In the genomic region with DNA sequence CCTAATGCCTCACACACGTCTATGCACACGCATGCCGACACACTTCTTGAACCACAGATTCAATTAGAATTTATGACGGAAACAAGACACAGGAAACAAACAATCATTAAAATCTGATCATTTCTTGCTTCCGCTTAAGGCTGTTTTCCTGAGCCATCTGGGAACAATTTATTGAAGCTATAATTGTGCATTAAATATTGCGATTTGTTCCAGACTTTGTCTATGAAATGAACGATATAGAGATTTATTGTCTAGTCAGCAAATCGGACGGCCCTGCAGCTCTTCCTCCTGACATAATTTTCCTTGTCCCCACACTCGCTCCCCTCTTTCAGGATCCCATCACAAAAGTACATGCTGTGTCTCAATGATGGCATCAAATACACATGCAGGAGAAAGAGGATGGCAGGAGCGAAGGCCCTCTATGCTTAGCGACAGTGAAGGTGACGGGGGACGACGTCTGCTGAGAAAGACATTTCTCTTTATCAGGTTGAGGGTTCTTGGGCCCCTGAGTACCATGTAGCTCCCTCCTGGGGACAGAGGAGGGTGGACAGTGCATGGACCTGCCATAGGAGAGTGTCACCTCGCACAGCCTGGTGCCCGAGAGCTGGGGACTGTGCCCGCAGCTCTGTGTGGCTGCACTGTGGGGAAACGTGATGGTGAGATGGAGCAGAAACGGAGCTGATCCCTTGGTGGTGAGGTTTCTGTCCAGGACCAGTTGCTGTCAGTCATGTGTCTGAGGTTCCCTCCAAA, we compare ENCODE assay signal across 29 cellular contexts.
"Had no signal": no experiment of that assay in that cellular context is flagged by ENCODE, and none has a peak within 500 bp of the region (broad histone marks: within the 10 kb centered on the region; RNA-seq: fewer than 3 reads in every experiment).

No MANE protein-coding gene starts in this region.

- FAIRE-seq: astrocyte, bronchial epithelial cell had no signal

- H3K9me3 ChIP-seq: esophagus muscularis mucosa, gastrocnemius medialis, heart left ventricle had no signal

- DNase-seq: activated B cell treated with CpG ODN at 0.5 μM for 24 hours; activated CD4-positive, alpha-beta T cell treated with anti-CD3 and anti-CD28 coated beads for 48 hours; activated CD4-positive, alpha-beta T cell treated with anti-CD3 and anti-CD28 coated beads, Interleukin-2, amount 50 U/mL, for 1 hour; activated CD4-positive, alpha-beta T cell treated with anti-CD3 and anti-CD28 coated beads, Interleukin-2, amount 50 U/mL, for 48 hours; activated CD8-positive, alpha-beta memory T cell treated with anti-CD3 and anti-CD28 coated beads, Interleukin-2, amount 10 ng/mL, durations not matched to agents 7 days and 5 days; activated CD8-positive, alpha-beta memory T cell treated with anti-CD3 and anti-CD28 coated beads, Interleukin-2, amount 50 U/mL, for 4 hours; activated CD8-positive, alpha-beta T cell treated with anti-CD3 and anti-CD28 coated beads for 36 hours; activated effector memory CD4-positive, alpha-beta T cell treated with anti-CD3 and anti-CD28 coated beads, Interleukin-2, amount 50 U/mL, for 16 hours; activated naive CD4-positive, alpha-beta T cell treated with anti-CD3 and anti-CD28 coated beads, Interleukin-2, amount 50 U/mL, for 16 hours; activated T-cell treated with anti-CD3 and anti-CD28 coated beads, Interleukin-2, amount 50 U/mL, for 1 hour; activated T-cell treated with anti-CD3 and anti-CD28 coated beads, Interleukin-2, amount 50 U/mL, for 48 hours; amniotic stem cell; anterior cingulate cortex; brain microvascular endothelial cell; dorsolateral prefrontal cortex; effector memory CD8-positive, alpha-beta T cell; erythroblast; foreskin keratinocyte; gastrocnemius medialis; glutamatergic neuron; heart left ventricle; T-helper 17 cell; T1000; WERI-Rb-1 had no signal

- H3K27ac ChIP-seq: brain microvascular endothelial cell, coronary artery, dorsolateral prefrontal cortex, esophagus muscularis mucosa, foreskin keratinocyte, gastrocnemius medialis, heart left ventricle, WERI-Rb-1 had no signal

- H3K4me3 ChIP-seq: coronary artery, dorsolateral prefrontal cortex, esophagus muscularis mucosa, gastrocnemius medialis, heart left ventricle had no signal

- H3K36me3 ChIP-seq: brain microvascular endothelial cell, esophagus muscularis mucosa, gastrocnemius medialis, heart left ventricle, WERI-Rb-1 had no signal

- ATAC-seq: activated CD4-positive, CD25-positive, alpha-beta regulatory T cell treated with anti-CD3 and anti-CD28 coated beads, Interleukin-2, amount 50 U/mL, for 24 hours; activated CD8-positive, alpha-beta memory T cell treated with anti-CD3 and anti-CD28 coated beads, Interleukin-2, amount 10 ng/mL, durations not matched to agents 7 days and 5 days; activated CD8-positive, alpha-beta T cell treated with anti-CD3 and anti-CD28 coated beads for 36 hours; effector memory CD8-positive, alpha-beta T cell; foreskin keratinocyte; gastrocnemius medialis; heart left ventricle; T-helper 17 cell had no signal

- H3K27me3 ChIP-seq: brain microvascular endothelial cell, dorsolateral prefrontal cortex, esophagus muscularis mucosa, foreskin keratinocyte, gastrocnemius medialis, heart left ventricle had no signal
